In genomic region chr20:41028359-41029149, GRCh38 we compare ENCODE assay signal across 8 cellular contexts. TPM values are rescaled to one million over a fixed set of nuclear protein-coding genes. Genes with fewer than 3 reads are reported as not detected.
A peak's percentile ranks its signal among the peaks of the same experiment; 100 is the strongest.
DNase-seq lines count a peak whose midpoint lies in the region; ATAC-seq and TF ChIP-seq lines count a peak whose summit lies in the region.

Gene TOP1, plus strand, starts transcription at chr20:41028822. Its CDS starts 246 bp downstream, at chr20:41029068.

- no peaks in the 10 kb centered on the region for H3K9me3 Mint-ChIP-seq in activated T-helper 17 cell treated with anti-CD3 and anti-CD28 coated beads, Interleukin-2, amount 50 U/mL, for 72 hours
- H3K9me3 Mint-ChIP-seq in naive thymus-derived CD8-positive, alpha-beta T cell, result no peaks in the 10 kb centered on the region

- peak; percentile 98 for ATAC-seq in activated T-helper 17 cell treated with anti-CD3 and anti-CD28 coated beads, Interleukin-2, amount 50 U/mL, for 72 hours (replicated peaks)
- ATAC-seq in naive thymus-derived CD8-positive, alpha-beta T cell, result peak; percentile 94 to 97

- H3K79me2 ChIP-seq in fibroblast of lung (ENCODE audit: control insufficient read depth, insufficient read depth, low read length), result peaks cover 48% of the 10 kb centered on the region

- no peak within 1 kb of the TSS for H2AFZ ChIP-seq in fibroblast of lung (ENCODE audit: low read length)

- peak within 1 kb of the TSS; percentile 99 for H3K27ac Mint-ChIP-seq in activated T-helper 17 cell treated with anti-CD3 and anti-CD28 coated beads, Interleukin-2, amount 50 U/mL, for 72 hours
- H3K27ac Mint-ChIP-seq in naive thymus-derived CD8-positive, alpha-beta T cell, result peak within 1 kb of the TSS; percentile 91 to 99 (median 98)

- POLR2A ChIA-PET in RWPE1 (lab: Yijun Ruan, JAX; ENCODE audit: low non-redundant PET), result interaction anchor here (0.7 kb wide), 3 partner anchors 10 to 641 kb away, joined by 3 to 5 read pairs (median 3); no protein-coding TSS in a partner anchor
- POLR2A ChIA-PET in naive thymus-derived CD8-positive, alpha-beta T cell (lab: Charles Lee), result interaction anchor here (0.5 to 1.9 kb wide), 6 partner anchors 19 to 590 kb away, joined by 3 to 8 read pairs (median 4); partner anchors contain the start of gene CHD6

- H3K4me3 ChIP-seq in LNCaP clone FGC (ENCODE audit: low read depth, low read length) (peak within 1 kb of the TSS; percentile 89), fibroblast of lung (replicated peaks in 1 of 4; ENCODE audit: control extremely low read depth in 1 of 4, insufficient read depth in 1 of 4, low read depth in 3 of 4, low read length in 4 of 4) (peak within 1 kb of the TSS; percentile 47 to 100 (median 82))

- peak within 1 kb of the TSS; percentile 84 for H3K4me3 Mint-ChIP-seq in activated T-helper 17 cell treated with anti-CD3 and anti-CD28 coated beads, Interleukin-2, amount 50 U/mL, for 72 hours
- H3K4me3 Mint-ChIP-seq in naive thymus-derived CD8-positive, alpha-beta T cell, result peak within 1 kb of the TSS; percentile 89 to 97 (median 94)

- H3K9ac ChIP-seq in fibroblast of lung (ENCODE audit: insufficient read depth, low read length), result peak within 1 kb of the TSS; percentile 97

- no peaks in the 10 kb centered on the region for H3K9me3 ChIP-seq in fibroblast of lung (ENCODE audit: control insufficient read depth, insufficient read depth, low read depth, low read length)

- H3K27me3 ChIP-seq in fibroblast of lung (ENCODE audit: control insufficient read depth, insufficient read depth, low read length), result no peaks in the 10 kb centered on the region

- TF ChIP-seq CTCF in LNCaP clone FGC (IDR thresholded peaks at IDR 0.05; ENCODE audit: control insufficient read depth, extremely low read depth, insufficient read depth), result no peak
- TF ChIP-seq CTCF in RWPE1 (conservative IDR thresholded peaks at IDR 0.05; ENCODE audit: low read depth), result no peak
- TF ChIP-seq CTCF in fibroblast of lung (conservative IDR thresholded peaks at IDR 0.05 in 1 of 2, IDR thresholded peaks at IDR 0.05 in 1 of 2; ENCODE audit: low read depth in 1 of 2, low read length in 2 of 2), result no peak

- H3K4me1 Mint-ChIP-seq in activated T-helper 17 cell treated with anti-CD3 and anti-CD28 coated beads, Interleukin-2, amount 50 U/mL, for 72 hours, result peaks cover 41% of the 10 kb centered on the region
- peaks cover 26 to 61% (median 54%) of the 10 kb centered on the region in 4 donors for H3K4me1 Mint-ChIP-seq in naive thymus-derived CD8-positive, alpha-beta T cell

- H3K36me3 Mint-ChIP-seq in activated T-helper 17 cell treated with anti-CD3 and anti-CD28 coated beads, Interleukin-2, amount 50 U/mL, for 72 hours (ENCODE audit: low read depth), result peaks cover 43% of the 10 kb centered on the region
- H3K36me3 Mint-ChIP-seq in naive thymus-derived CD8-positive, alpha-beta T cell, result peaks cover 0 to 20% (median 0%) of the 10 kb centered on the region in 3 donors

- CTCF ChIA-PET in RWPE1 (lab: Yijun Ruan, JAX), result interaction anchor here (0.7 to 1.4 kb wide), 4 partner anchors 23 to 1764 kb away, joined by 3 to 8 read pairs (median 3); no protein-coding TSS in a partner anchor

- H3K27ac ChIP-seq in RWPE1, result peak within 1 kb of the TSS; percentile 87
- H3K27ac ChIP-seq in fibroblast of lung (ENCODE audit: insufficient read depth, low read length), result peak within 1 kb of the TSS; percentile 96

- H3K4me2 ChIP-seq in fibroblast of lung (ENCODE audit: extremely low read depth, insufficient read depth, low read length), result peak within 1 kb of the TSS; percentile 97

- H3K27me3 Mint-ChIP-seq in activated T-helper 17 cell treated with anti-CD3 and anti-CD28 coated beads, Interleukin-2, amount 50 U/mL, for 72 hours, result no peaks in the 10 kb centered on the region
- no peaks in the 10 kb centered on the region for H3K27me3 Mint-ChIP-seq in naive thymus-derived CD8-positive, alpha-beta T cell

- H3K4me1 ChIP-seq in fibroblast of lung (ENCODE audit: control insufficient read depth, extremely low read depth, insufficient read depth, low read length), result peaks cover 9% of the 10 kb centered on the region

- H3K36me3 ChIP-seq in fibroblast of lung (ENCODE audit: control insufficient read depth, insufficient read depth, low read length), result no peaks in the 10 kb centered on the region

- H4K20me1 ChIP-seq in fibroblast of lung (ENCODE audit: control insufficient read depth, extremely low read depth, insufficient read depth, low read length), result no peaks in the 10 kb centered on the region

- peak; percentile 100 for DNase-seq in Daoy (ENCODE audit: low read depth)
- DNase-seq in GOT3 (lab: John Stamatoyannopoulos, UW), result peak; percentile 99
- peak; percentile 99 for DNase-seq in LNCaP clone FGC (ENCODE audit: low read depth)
- DNase-seq in RWPE1 (ENCODE audit: low spot score), result peak; percentile 100
- peak; percentile 100 for DNase-seq in fibroblast of lung (ENCODE audit: low read depth in 2 of 2)
- DNase-seq in naive thymus-derived CD8-positive, alpha-beta T cell, result peak; percentile 95 to 100 (median 100)
- DNase-seq in stimulated activated naive CD4-positive, alpha-beta T cell (lab: John Stamatoyannopoulos, UW), result peak; percentile 97 to 100 (median 99)

RNA-seq across cellular contexts. Expression of gene TOP1, which starts in this region (rescaled TPM):
- total RNA-seq in Daoy (2014; rRNA removed; shearing (Covaris generic)), result 15.0 and 15.2 TPM in 2 replicates
- total RNA-seq in activated T-helper 17 cell treated with anti-CD3 and anti-CD28 coated beads, Interleukin-2, amount 50 U/mL, for 72 hours, result 10 to 100 TPM; 62.4 to 82.8 TPM
- 27.0 and 35.3 TPM in 2 replicates for total RNA-seq in fibroblast of lung
- 18.4 and 36.0 TPM in 2 replicates for polyA plus RNA-seq in fibroblast of lung
- 59.0 and 106 TPM in 2 replicates for polyA plus RNA-seq in fibroblast of lung (2012)
- polyA minus RNA-seq in fibroblast of lung (ENCODE audit: low replicate concordance), result 7.2 and 9.9 TPM in 2 replicates
- total RNA-seq in naive thymus-derived CD8-positive, alpha-beta T cell, result 10 to 100 TPM; 45.0 to 48.3 TPM
- polyA plus RNA-seq in naive thymus-derived CD8-positive, alpha-beta T cell, result 10 to 100 TPM in 2 of 3 donors, 1 to 10 TPM in 1; 9.1 to 14.1 (median 10.5) TPM

Comparison
In these comparisons a context has a peak if more than half of its experiments do, and no peak if none do; other contexts are left out.
1. Peak in every context shown above with its lines: DNase-seq, ATAC-seq, H3K4me3 ChIP-seq and H3K27ac ChIP-seq.